In the genomic region with DNA sequence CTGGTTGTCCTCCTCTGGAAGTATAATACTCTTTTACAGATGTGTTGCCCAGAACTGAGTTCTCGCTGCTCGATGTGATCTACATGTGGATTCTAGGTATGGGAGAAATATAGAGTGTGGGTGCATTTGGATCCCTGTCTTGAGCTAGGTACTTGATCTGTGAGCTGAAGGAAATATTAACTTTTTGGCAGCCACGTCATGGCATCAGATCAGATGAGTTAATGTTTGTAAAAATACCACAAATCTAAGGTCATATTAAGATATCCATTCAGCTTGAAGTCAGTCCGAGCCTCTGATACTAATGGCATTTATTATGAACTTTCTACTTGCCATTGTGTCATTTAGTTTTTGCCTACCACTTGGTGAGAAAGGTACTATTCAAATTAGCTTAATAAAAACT, we compare ENCODE assay signal across 18 cellular contexts. TPM values are rescaled to one million over a fixed set of nuclear protein-coding genes. Genes with fewer than 3 reads are reported as not detected.
DNase-seq lines count a peak whose midpoint lies in the region; ATAC-seq and TF ChIP-seq lines count a peak whose summit lies in the region.
"Had no signal": no experiment of that assay in that cellular context is flagged by ENCODE, and none has a peak within 500 bp of the region (broad histone marks: within the 10 kb centered on the region; RNA-seq: fewer than 3 reads in every experiment).

No MANE protein-coding gene starts in this region.

- H3K9ac ChIP-seq in smooth muscle cell (ENCODE audit: low read depth), result no peak overlapping the region

- H3K4me2 ChIP-seq in smooth muscle cell, result no peak overlapping the region

- no peak for ATAC-seq in left ventricle myocardium superior
- no peak for ATAC-seq in T-helper 17 cell
- ATAC-seq in HG02981 (IDR thresholded peaks at IDR 0.05; ENCODE audit: unreplicated experiment), result no peak

- no peaks in the 10 kb centered on the region for H3K36me3 ChIP-seq in right atrium auricular region
- no peaks in the 10 kb centered on the region for H3K36me3 ChIP-seq in smooth muscle cell (ENCODE audit: low read depth)
- H3K36me3 ChIP-seq: esophagus muscularis mucosa, lower lobe of right lung, sigmoid colon had no signal

- H3K4me3 ChIP-seq in right atrium auricular region (no peak overlapping the region), smooth muscle cell (no peak overlapping the region)
- H3K4me3 ChIP-seq: esophagus muscularis mucosa, lower lobe of right lung, sigmoid colon had no signal

- no peak overlapping the region for H3K4me3 Mint-ChIP-seq in T-helper 17 cell
- peak overlapping the region in 2 of 5 donors; percentile 4 to 33 for H3K4me3 Mint-ChIP-seq in immature natural killer cell
- H3K4me3 Mint-ChIP-seq: activated CD4-positive, alpha-beta memory T cell treated with anti-CD3 and anti-CD28 coated beads for 36 hours had no signal

- peaks cover 8% of the 10 kb centered on the region for H3F3A ChIP-seq in smooth muscle cell (ENCODE audit: low read depth)

- H3K9me3 Mint-ChIP-seq in immature natural killer cell, result no peaks in the 10 kb centered on the region
- H3K9me3 Mint-ChIP-seq: activated CD4-positive, alpha-beta memory T cell treated with anti-CD3 and anti-CD28 coated beads for 36 hours had no signal

- H3K9me3 ChIP-seq in right atrium auricular region (no peaks in the 10 kb centered on the region), T-helper 17 cell (ENCODE audit: control insufficient read depth, low read length, poor library complexity, severe bottlenecking) (no peaks in the 10 kb centered on the region), smooth muscle cell (replicated peaks; ENCODE audit: low read depth) (no peaks in the 10 kb centered on the region)
- H3K9me3 ChIP-seq: esophagus muscularis mucosa, lower lobe of right lung, sigmoid colon had no signal

- intact Hi-C loops in left ventricle myocardium superior (cut with micrococcal nuclease), result no loop called here

- H3K27ac Mint-ChIP-seq in T-helper 17 cell (peak overlapping the region; percentile 39), immature natural killer cell (peak overlapping the region; percentile 2 to 65 (median 6))
- H3K27ac Mint-ChIP-seq: activated CD4-positive, alpha-beta memory T cell treated with anti-CD3 and anti-CD28 coated beads for 36 hours had no signal

- peak overlapping the region; percentile 45 to 68 for H3K27ac ChIP-seq in right atrium auricular region
- peak overlapping the region; percentile 10 for H3K27ac ChIP-seq in smooth muscle cell (ENCODE audit: low read depth)
- H3K27ac ChIP-seq: esophagus muscularis mucosa, lower lobe of right lung had no signal

- H3K4me1 ChIP-seq in right atrium auricular region, result peaks cover 0 to 94% of the 10 kb centered on the region in 2 donors
- H3K4me1 ChIP-seq in smooth muscle cell (ENCODE audit: low read depth), result peaks cover 55% of the 10 kb centered on the region

- TF ChIP-seq CTCF in right atrium auricular region (IDR thresholded peaks at IDR 0.05) (no peak), smooth muscle cell (IDR thresholded peaks at IDR 0.05; ENCODE audit: borderline replicate concordance, insufficient read depth, poor library complexity, severe bottlenecking) (no peak)

- DNase-seq in right atrium auricular region (ENCODE audit: low spot score), result no peak
- no peak for DNase-seq in left ventricle myocardium superior
- DNase-seq in T-helper 17 cell, result no peak
- no peak for DNase-seq in immature natural killer cell
- no peak for DNase-seq in smooth muscle cell (lab: John Stamatoyannopoulos, UW; ENCODE audit: unreplicated experiment)
- no peak for DNase-seq in NCI-H82 (lab: John Stamatoyannopoulos, UW)
- DNase-seq in NCI-H1436 treated with DMSO at 0.1 percent for 48 hours (lab: John Stamatoyannopoulos, UW), result no peak
- DNase-seq: activated CD4-positive, alpha-beta memory T cell treated with anti-CD3 and anti-CD28 coated beads for 36 hours; activated naive CD4-positive, alpha-beta T cell treated with Interleukin-2 at 50 U/mL for 16 hours; activated T-cell treated with anti-CD3 and anti-CD28 coated beads for 4 hours; amniotic stem cell; DMS79 treated with DMSO at 0.1 percent for 48 hours; KBM-7; lower lobe of right lung; NCI-H1694 had no signal

- peaks cover 100% of the 10 kb centered on the region for H3K79me2 ChIP-seq in smooth muscle cell (ENCODE audit: low read depth)

- H2AFZ ChIP-seq in smooth muscle cell (ENCODE audit: low read depth), result no peak overlapping the region

- H4K20me1 ChIP-seq in smooth muscle cell (ENCODE audit: low read depth), result peaks cover 100% of the 10 kb centered on the region

- H3K27me3 Mint-ChIP-seq in T-helper 17 cell (no peaks in the 10 kb centered on the region), immature natural killer cell (ENCODE audit: low read depth in 3 of 3) (peaks cover 5 to 13% (median 5%) of the 10 kb centered on the region in 3 donors)
- H3K27me3 Mint-ChIP-seq: activated CD4-positive, alpha-beta memory T cell treated with anti-CD3 and anti-CD28 coated beads for 36 hours had no signal

- 84% methylated on average over 4 of the region's 4 CpGs for WGBS in smooth muscle cell (ENCODE audit: low lambda C conversion rate)

- H3K4me1 Mint-ChIP-seq in T-helper 17 cell (peaks cover 78% of the 10 kb centered on the region), immature natural killer cell (peaks cover 91 to 92% of the 10 kb centered on the region in 2 donors)

- H3K27me3 ChIP-seq in right atrium auricular region (no peaks in the 10 kb centered on the region), smooth muscle cell (ENCODE audit: low read depth) (no peaks in the 10 kb centered on the region)
- H3K27me3 ChIP-seq: esophagus muscularis mucosa, sigmoid colon had no signal

- H3K36me3 Mint-ChIP-seq in T-helper 17 cell (ENCODE audit: low read depth) (peaks cover 3% of the 10 kb centered on the region), immature natural killer cell (no peaks in the 10 kb centered on the region)
- H3K36me3 Mint-ChIP-seq: activated CD4-positive, alpha-beta memory T cell treated with anti-CD3 and anti-CD28 coated beads for 36 hours had no signal

RNA-seq across cellular contexts. Expression of gene MAPKAPK2, which starts 24.6 kb away (rescaled TPM):
- total RNA-seq in right atrium auricular region (100 to 1,000 TPM; 136 to 158 TPM), left ventricle myocardium superior (228 TPM), T-helper 17 cell (100 to 1,000 TPM; 181 to 182 TPM), smooth muscle cell (36.0 and 40.9 TPM in 2 replicates)
- polyA plus RNA-seq in immature natural killer cell (1 to 10 TPM; 3.5 to 7.2 (median 4.1) TPM), smooth muscle cell (14.3 and 16.9 TPM in 2 replicates)
